In the genomic region with DNA sequence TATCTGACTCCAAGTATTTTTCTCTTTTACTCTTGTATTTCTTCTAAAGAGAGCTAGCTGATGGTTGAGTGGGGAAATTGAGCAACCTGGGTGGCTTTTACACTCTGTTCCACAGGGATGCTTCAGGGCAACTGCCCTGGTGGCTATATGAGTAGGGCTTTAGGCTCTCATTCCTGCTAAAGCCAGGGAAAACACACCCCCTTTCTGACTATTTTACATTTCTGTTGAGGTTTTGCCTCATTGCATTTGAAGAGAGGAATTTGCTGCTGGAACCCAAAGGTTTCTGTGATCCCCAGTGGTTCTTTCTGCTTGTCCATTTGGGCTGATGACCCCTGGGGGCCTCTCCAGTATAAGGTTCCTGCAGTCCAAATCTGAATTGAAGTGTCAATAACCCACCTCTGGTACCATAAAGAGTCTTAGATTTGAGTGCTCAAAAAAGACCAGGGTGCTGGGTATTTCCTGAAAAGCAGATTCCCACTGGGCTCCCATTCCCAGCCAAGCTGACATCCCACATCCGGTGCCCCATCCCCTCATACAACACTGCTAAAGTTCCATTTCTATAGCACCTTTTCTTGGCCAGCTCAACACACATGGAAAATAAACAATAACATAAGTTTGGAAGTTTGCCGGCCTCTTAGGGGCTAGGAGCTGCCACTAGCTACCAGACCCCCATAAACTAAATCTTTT, we compare ENCODE assay signal across 19 cellular contexts. TPM values are rescaled to one million over a fixed set of nuclear protein-coding genes. Genes with fewer than 3 reads are reported as not detected.
DNase-seq lines count a peak whose midpoint lies in the region; ATAC-seq, FAIRE-seq and TF ChIP-seq lines count a peak whose summit lies in the region.
"Had no signal": no experiment of that assay in that cellular context is flagged by ENCODE, and none has a peak within 500 bp of the region (broad histone marks: within the 10 kb centered on the region; RNA-seq: fewer than 3 reads in every experiment).

No MANE protein-coding gene starts in this region.

- 76% methylated on average over 2 of the region's 2 CpGs; no CpG with 5 or more reads in 1 of the 2 experiments for WGBS in H1 (ENCODE audit: extremely low coverage in 1 of 2, insufficient coverage in 1 of 2, insufficient read length in 1 of 2, insufficient replicate concordance in 2 of 2, low coverage in 1 of 2, low lambda C conversion rate in 2 of 2, missing lambda C conversion rate in 1 of 2), 2 experiments
- 51% methylated on average over 2 of the region's 2 CpGs for WGBS in mesenchymal stem cell

- H3K18ac ChIP-seq in H1 (ENCODE audit: extremely low read depth, low read length): no peak overlapping the region
- no peak overlapping the region for H3K18ac ChIP-seq in mesenchymal stem cell (ENCODE audit: low read depth in 1 of 2, low read length in 2 of 2)

- no peak overlapping the region for H3K56ac ChIP-seq in H1 (replicated peaks; ENCODE audit: insufficient read length, low read depth, low read length)

- no peak overlapping the region for H2AK5ac ChIP-seq in H1 (ENCODE audit: low read depth, low read length)
- no peak overlapping the region for H2AK5ac ChIP-seq in mesenchymal stem cell (ENCODE audit: low read length, severe bottlenecking)

- TF ChIP-seq CTCF in H1 (IDR thresholded peaks at IDR 0.05; ENCODE audit: control extremely low read depth in 1 of 3, insufficient read depth in 1 of 3, low read depth in 1 of 3, low read length in 3 of 3): no peak

- H2BK12ac ChIP-seq in H1 (ENCODE audit: low read depth, low read length): no peak overlapping the region
- no peak overlapping the region for H2BK12ac ChIP-seq in mesenchymal stem cell (ENCODE audit: low read length in 2 of 2)

- no peak overlapping the region for H3K14ac ChIP-seq in H1 (ENCODE audit: insufficient read length)
- no peak overlapping the region for H3K14ac ChIP-seq in mesenchymal stem cell (ENCODE audit: low read length in 2 of 2)

- H3K79me2 ChIP-seq in H1 (ENCODE audit: control insufficient read depth in 1 of 2, insufficient read depth in 2 of 2, low read length in 2 of 2): no peaks in the 10 kb centered on the region

- H3K27ac ChIP-seq in SK-N-MC (peak overlapping the region; percentile 1; the same call in 1 of the 2 replicates), H1 (ENCODE audit: low read depth, low read length) (no peak overlapping the region), mesenchymal stem cell (ENCODE audit: low read length, poor library complexity, severe bottlenecking) (peak overlapping the region; percentile 25)
- H3K27ac ChIP-seq: BLaER1 treated with 17β-estradiol and CSF1 and Interleukin-3, amounts not matched to agents 10 nM and 100 nM had no signal

- H3K27me3 ChIP-seq in H7 (ENCODE audit: control insufficient read depth, insufficient read depth, low read length) (no peaks in the 10 kb centered on the region), H1 (replicated peaks in 1 of 4; ENCODE audit: control insufficient read depth in 3 of 4, extremely low read depth in 1 of 4, insufficient read depth in 3 of 4, low read length in 3 of 4) (no peaks in the 10 kb centered on the region), mesenchymal stem cell (ENCODE audit: control insufficient read depth in 1 of 2, insufficient read depth in 1 of 2, low read length in 2 of 2) (no peaks in the 10 kb centered on the region)
- H3K27me3 ChIP-seq: BLaER1 treated with 17β-estradiol and CSF1 and Interleukin-3, amounts not matched to agents 10 nM and 100 nM had no signal

- no peak overlapping the region for H4K8ac ChIP-seq in H1 (ENCODE audit: extremely low read depth, insufficient read depth, low read length)
- no peak overlapping the region for H4K8ac ChIP-seq in mesenchymal stem cell (ENCODE audit: low read length)

- H2AFZ ChIP-seq in H1 (ENCODE audit: low read length): no peak overlapping the region
- H2AFZ ChIP-seq in mesenchymal stem cell (ENCODE audit: low read depth, low read length): no peak overlapping the region

- H2BK15ac ChIP-seq in H1 (ENCODE audit: low read length) (no peak overlapping the region), mesenchymal stem cell (ENCODE audit: low read depth, poor library complexity, severe bottlenecking) (no peak overlapping the region)

- H3K9me3 ChIP-seq in SK-N-MC (ENCODE audit: low read depth, low read length) (no peaks in the 10 kb centered on the region), H1 (ENCODE audit: insufficient read depth in 2 of 2, low read depth in 1 of 2, low read length in 1 of 2) (no peaks in the 10 kb centered on the region), mesenchymal stem cell (ENCODE audit: control insufficient read depth, low read length) (no peaks in the 10 kb centered on the region)
- H3K9me3 ChIP-seq: BLaER1 treated with 17β-estradiol and CSF1 and Interleukin-3, amounts not matched to agents 10 nM and 100 nM had no signal

- H2BK120ac ChIP-seq in H1 (replicated peaks; ENCODE audit: low read depth, low read length): no peak overlapping the region
- no peak overlapping the region for H2BK120ac ChIP-seq in mesenchymal stem cell (ENCODE audit: low read depth, low read length)

- no peaks in the 10 kb centered on the region for H3K36me3 ChIP-seq in H7 (replicated peaks; ENCODE audit: control insufficient read depth, insufficient read depth, low read length)
- H3K36me3 ChIP-seq in SK-N-MC (ENCODE audit: insufficient read depth, low read length): peaks cover 98% of the 10 kb centered on the region
- H3K36me3 ChIP-seq in H1 (ENCODE audit: control insufficient read depth in 2 of 4, insufficient read depth in 4 of 4, low read length in 3 of 4): no peaks in the 10 kb centered on the region
- peaks cover 9 to 94% of the 10 kb centered on the region in 2 experiments for H3K36me3 ChIP-seq in mesenchymal stem cell (ENCODE audit: control insufficient read depth in 1 of 2, insufficient read depth in 2 of 2, low read depth in 1 of 2, low read length in 2 of 2)
- H3K36me3 ChIP-seq: BLaER1 treated with 17β-estradiol and CSF1 and Interleukin-3, amounts not matched to agents 10 nM and 100 nM had no signal

- H3K4me2 ChIP-seq in H1 (ENCODE audit: insufficient read depth in 1 of 2, low read depth in 2 of 2, low read length in 2 of 2) (0 out of 4 replicates have a peak overlapping the region, but pooled peaks of 1 of the 2 experiments have one; percentile 8), mesenchymal stem cell (ENCODE audit: low read length, poor library complexity, severe bottlenecking) (no peak overlapping the region)
- H3K4me2 ChIP-seq: BLaER1 treated with 17β-estradiol and CSF1 and Interleukin-3, amounts not matched to agents 10 nM and 100 nM had no signal

- no peak overlapping the region for H2BK20ac ChIP-seq in H1 (ENCODE audit: low read length)

- no peak overlapping the region for H2BK5ac ChIP-seq in H1 (ENCODE audit: low read depth, low read length)
- H2BK5ac ChIP-seq in mesenchymal stem cell (ENCODE audit: low read depth, low read length, poor library complexity, severe bottlenecking): no peak overlapping the region

- TF ChIP-seq EP300 in H1 (IDR thresholded peaks at IDR 0.05; ENCODE audit: borderline replicate concordance in 1 of 2, low read depth in 2 of 2, low read length in 2 of 2): no peak

- no peak overlapping the region for H4K91ac ChIP-seq in H1 (replicated peaks; ENCODE audit: insufficient read length, low read length)
- H4K91ac ChIP-seq in mesenchymal stem cell (ENCODE audit: low read length): no peak overlapping the region

- no peak for ATAC-seq in left colon

- intact Hi-C loops in left colon (cut with DNase I, micrococcal nuclease): no loop called here

- H3K79me1 ChIP-seq in H1 (ENCODE audit: low read depth, low read length) (no peaks in the 10 kb centered on the region), mesenchymal stem cell (replicated peaks; ENCODE audit: low read length, poor library complexity, severe bottlenecking) (peaks cover 3% of the 10 kb centered on the region)

- H3K4me3 ChIP-seq in H7 (ENCODE audit: insufficient read depth, low read depth, low read length) (no peak overlapping the region), SK-N-MC (no peak overlapping the region), H1 (ENCODE audit: extremely low read depth in 1 of 4, insufficient read depth in 2 of 4, low read depth in 3 of 4, low read length in 4 of 4) (no peak overlapping the region), mesenchymal stem cell (ENCODE audit: insufficient read depth in 1 of 2, low read depth in 1 of 2, low read length in 2 of 2) (no peak overlapping the region)
- H3K4me3 ChIP-seq: BLaER1 treated with 17β-estradiol and CSF1 and Interleukin-3, amounts not matched to agents 10 nM and 100 nM had no signal

- peak; percentile 13 for DNase-seq in H7
- DNase-seq in SK-N-MC (ENCODE audit: low read depth, low spot score): no peak
- no peak for DNase-seq in H1 (ENCODE audit: low read depth in 1 of 2, low spot score in 2 of 2)
- DNase-seq in mesenchymal stem cell: no peak
- no peak for DNase-seq in left colon
- DNase-seq in NCI-H2171 treated with DMSO at 0.1 percent for 48 hours (lab: John Stamatoyannopoulos, UW): no peak
- DNase-seq in DMS53 treated with DMSO at 0.1 percent for 48 hours (lab: John Stamatoyannopoulos, UW; ENCODE audit: unreplicated experiment): no peak
- no peak for DNase-seq in stimulated activated CD4-positive, alpha-beta T cell treated with anti-CD3 and anti-CD28 coated beads, Interleukin-2, amount 100 ng/mL, for 24 hours
- DNase-seq: ACHN; CD4-positive, CD25-positive, alpha-beta regulatory T cell; DMS79; EL; GOT3; HCEC 1CT; IMR-90 had no signal

- H3K23me2 ChIP-seq in H1 (ENCODE audit: low read depth, low read length): no peaks in the 10 kb centered on the region

- peaks cover 0 to 3% (median 1%) of the 10 kb centered on the region in 4 experiments; a peak in 2 of 7 replicates for H3K4me1 ChIP-seq in H1 (replicated peaks in 1 of 4; ENCODE audit: control insufficient read depth in 3 of 4, insufficient read depth in 4 of 4, low read length in 3 of 4)
- H3K4me1 ChIP-seq in mesenchymal stem cell (ENCODE audit: control insufficient read depth, insufficient read depth, low read depth, low read length): no peaks in the 10 kb centered on the region
- H3K4me1 ChIP-seq: BLaER1 treated with 17β-estradiol and CSF1 and Interleukin-3, amounts not matched to agents 10 nM and 100 nM had no signal

- no peaks in the 10 kb centered on the region for H4K20me1 ChIP-seq in H1 (replicated peaks in 1 of 2; ENCODE audit: control insufficient read depth in 1 of 2, insufficient read depth in 2 of 2, low read length in 2 of 2)
- H4K20me1 ChIP-seq: BLaER1 treated with 17β-estradiol and CSF1 and Interleukin-3, amounts not matched to agents 10 nM and 100 nM had no signal

- no peak for TF ChIP-seq RAD21 in H1 (IDR thresholded peaks at IDR 0.05 in 1 of 2, conservative IDR thresholded peaks at IDR 0.05 in 1 of 2; ENCODE audit: low read depth in 2 of 2, low read length in 2 of 2)

- no peak overlapping the region for H3K4ac ChIP-seq in H1 (replicated peaks; ENCODE audit: insufficient read length, low read depth, low read length)
- H3K4ac ChIP-seq in mesenchymal stem cell (ENCODE audit: low read depth in 1 of 2, low read length in 2 of 2): no peak overlapping the region

- no peak overlapping the region for H4K5ac ChIP-seq in H1 (ENCODE audit: insufficient read length, low read depth, low read length)

- H3K9ac ChIP-seq in SK-N-MC (ENCODE audit: insufficient read length): no peak overlapping the region
- no peak overlapping the region for H3K9ac ChIP-seq in H1 (replicated peaks in 1 of 4; ENCODE audit: extremely low read depth in 1 of 4, low read depth in 3 of 4, low read length in 3 of 4)
- no peak overlapping the region for H3K9ac ChIP-seq in mesenchymal stem cell (ENCODE audit: low read length)
- H3K9ac ChIP-seq: BLaER1 treated with 17β-estradiol and CSF1 and Interleukin-3, amounts not matched to agents 10 nM and 100 nM had no signal

- peak; percentile 19 for FAIRE-seq in H1 (lab: Jason Lieb, UNC)
- FAIRE-seq: G401.6, GM12891 had no signal

- CTCF ChIA-PET in H1 (lab: Charles Lee; ENCODE audit: partially characterized antibody): interaction anchor here (0.7 to 1.4 kb wide), 5 partner anchors 24 to 377 kb away, joined by 3 to 4 read pairs (median 3); no protein-coding TSS in a partner anchor

- POLR2A ChIA-PET in H1 (lab: Charles Lee; ENCODE audit: partially characterized antibody): interaction anchor here (0.6 to 1.1 kb wide), 2 partner anchors 12 to 21 kb away, joined by 3 read pairs; no protein-coding TSS in a partner anchor

- TF ChIP-seq POLR2A in H1 (IDR thresholded peaks at IDR 0.05; ENCODE audit: control extremely low read depth in 1 of 2, low read depth in 2 of 2, low read length in 2 of 2): no peak

- H3K23ac ChIP-seq in H1 (ENCODE audit: insufficient read length): no peak overlapping the region
- H3K23ac ChIP-seq in mesenchymal stem cell (ENCODE audit: low read length in 2 of 2): no peak overlapping the region

RNA-seq across cellular contexts. Expression of a gene that starts 59.5 kb away (rescaled TPM):
- total RNA-seq in H7 (2014; rRNA removed; shearing (Covaris generic)): 0.21 and 0.41 TPM in 2 replicates
- 0.63 and 1.2 TPM in 2 replicates for total RNA-seq in H1 (2021; fragmentation: NEBNext Ultra II Directional; extraction: Animal tissue kit (Norgen Biotek cat#: 25700))
- 0.18 and 0.31 TPM in 2 replicates for polyA plus RNA-seq in H1 (2011; rRNA removed)
- polyA plus RNA-seq in H1 (2011; cell fraction: cytosol; rRNA removed): 0.26 TPM
- 1.1 TPM for polyA plus RNA-seq in H1 (2011; cell fraction: nucleus; rRNA removed)
- 0.15 to 0.62 TPM (median 0.27 TPM) in 4 replicates for polyA plus RNA-seq in H1 (2012, experiment 1 of 2)
- 0.03 TPM for polyA plus RNA-seq in H1 (2012, experiment 2 of 2)
- 0.47 TPM for polyA plus RNA-seq in H1 (2013, experiment 1 of 2)
- 0.40 TPM for polyA plus RNA-seq in H1 (2013, experiment 2 of 2)
- polyA minus RNA-seq in H1 (2011; rRNA and poly(A)+ RNA removed): 1.2 and 1.8 TPM in 2 replicates
- 0.37 TPM for polyA minus RNA-seq in H1 (2011; cell fraction: cytosol; rRNA and poly(A)+ RNA removed)
- 3.4 TPM for polyA minus RNA-seq in H1 (2011; cell fraction: nucleus; rRNA and poly(A)+ RNA removed)
- polyA plus RNA-seq in mesenchymal stem cell (2013, experiment 1 of 2): 90.6 TPM
- 85.6 TPM for polyA plus RNA-seq in mesenchymal stem cell (2013, experiment 2 of 2)
- total RNA-seq in left colon: 1 to 10 TPM in 1 of 2 donors, under 1 TPM in 1; 0.82 to 1.6 TPM
- total RNA-seq: A172 had no signal
